13 cellular contexts compared by ENCODE assay signal in genomic region chr13:38819053-38819452, GRCh38.
DNase-seq lines count a peak whose midpoint lies in the region; ATAC-seq, FAIRE-seq and TF ChIP-seq lines count a peak whose summit lies in the region.
"Had no signal": no experiment of that assay in that cellular context is flagged by ENCODE, and none has a peak within 500 bp of the region (broad histone marks: within the 10 kb centered on the region; RNA-seq: fewer than 3 reads in every experiment).

No MANE protein-coding gene starts in this region.

- H3K9me3 ChIP-seq in astrocyte (ENCODE audit: insufficient read depth, low read depth, low read length): no peaks in the 10 kb centered on the region

- no peak overlapping the region for H3K4me3 Mint-ChIP-seq in astrocyte (ENCODE audit: unreplicated experiment)

- H3K27ac Mint-ChIP-seq in astrocyte (ENCODE audit: unreplicated experiment): no peak overlapping the region

- no peak overlapping the region for H3K9ac ChIP-seq in astrocyte (ENCODE audit: low read length)

- H3K4me1 Mint-ChIP-seq in astrocyte (ENCODE audit: low read depth, unreplicated experiment): peaks cover 16% of the 10 kb centered on the region

- H4K20me1 ChIP-seq in astrocyte (ENCODE audit: insufficient read depth, low read length): no peaks in the 10 kb centered on the region

- H3K27me3 Mint-ChIP-seq in astrocyte (ENCODE audit: low read depth, unreplicated experiment): no peaks in the 10 kb centered on the region

- no peaks in the 10 kb centered on the region for H3K9me3 Mint-ChIP-seq in astrocyte (ENCODE audit: unreplicated experiment)

- no peak overlapping the region for H3K4me2 ChIP-seq in astrocyte (ENCODE audit: low read length)

- no peaks in the 10 kb centered on the region for H3K4me1 ChIP-seq in astrocyte (ENCODE audit: insufficient read depth, low read length)

- peak overlapping the region; percentile 13 for H2AFZ ChIP-seq in astrocyte (ENCODE audit: low read depth, low read length)

- FAIRE-seq in astrocyte (lab: Jason Lieb, UNC): no peak
- FAIRE-seq: colon, GM18507 had no signal

- H3K36me3 Mint-ChIP-seq in astrocyte (ENCODE audit: low read depth, unreplicated experiment): peaks cover 2% of the 10 kb centered on the region

- DNase-seq in DMS53 (lab: John Stamatoyannopoulos, UW) (peak; percentile 18), DMS53 treated with DMSO at 0.1 percent for 48 hours (lab: John Stamatoyannopoulos, UW; ENCODE audit: unreplicated experiment) (no peak), astrocyte (ENCODE audit: low read depth) (peak; percentile 51), inferior parietal cortex (ENCODE audit: extremely low spot score) (peak; percentile 62), substantia nigra (lab: John Stamatoyannopoulos, UW) (peak in 32 of 49 donors; percentile 1 to 66 (median 21)), NCI-H2171 (lab: John Stamatoyannopoulos, UW) (no peak), SIG-M5 treated with dmso at 0.1 percent for 504 hours (lab: John Stamatoyannopoulos, UW; ENCODE audit: unreplicated experiment) (no peak)
- DNase-seq: activated CD4-positive, alpha-beta T cell treated with anti-CD3 and anti-CD28 coated beads for 1 hour had no signal

- H3K27ac ChIP-seq in astrocyte (ENCODE audit: low read depth, low read length) (no peak overlapping the region), substantia nigra (ENCODE audit: low read depth, low read length, poor library complexity, severe bottlenecking) (no peak overlapping the region)
- H3K27ac ChIP-seq: 22Rv1, SK-N-MC had no signal

- no peak for ATAC-seq in HG02938 (IDR thresholded peaks at IDR 0.05; ENCODE audit: unreplicated experiment)

- no peak for TF ChIP-seq CTCF in astrocyte (IDR thresholded peaks at IDR 0.05; ENCODE audit: insufficient read depth, low read depth, low read length)

- no peaks in the 10 kb centered on the region for H3K79me2 ChIP-seq in astrocyte (ENCODE audit: insufficient read depth, low read length)

- no peaks in the 10 kb centered on the region for H3K36me3 ChIP-seq in astrocyte (ENCODE audit: insufficient read depth, low read length)

- no peak overlapping the region for H3K4me3 ChIP-seq in astrocyte (ENCODE audit: insufficient read depth, low read depth, low read length)
- H3K4me3 ChIP-seq: SK-N-MC had no signal

- H3K27me3 ChIP-seq in astrocyte (ENCODE audit: insufficient read depth, low read length): no peaks in the 10 kb centered on the region

Comparison
In these comparisons a context has a peak if more than half of its experiments do, and no peak if none do; other contexts are left out.
1. DNase-seq: peak in DMS53 (single experiment), astrocyte (single experiment), inferior parietal cortex (single experiment) and substantia nigra (32 of 49); none in DMS53 treated with DMSO at 0.1 percent for 48 hours (single experiment), NCI-H2171 (single experiment) and SIG-M5 treated with dmso at 0.1 percent for 504 hours (single experiment).